In the genomic region with DNA sequence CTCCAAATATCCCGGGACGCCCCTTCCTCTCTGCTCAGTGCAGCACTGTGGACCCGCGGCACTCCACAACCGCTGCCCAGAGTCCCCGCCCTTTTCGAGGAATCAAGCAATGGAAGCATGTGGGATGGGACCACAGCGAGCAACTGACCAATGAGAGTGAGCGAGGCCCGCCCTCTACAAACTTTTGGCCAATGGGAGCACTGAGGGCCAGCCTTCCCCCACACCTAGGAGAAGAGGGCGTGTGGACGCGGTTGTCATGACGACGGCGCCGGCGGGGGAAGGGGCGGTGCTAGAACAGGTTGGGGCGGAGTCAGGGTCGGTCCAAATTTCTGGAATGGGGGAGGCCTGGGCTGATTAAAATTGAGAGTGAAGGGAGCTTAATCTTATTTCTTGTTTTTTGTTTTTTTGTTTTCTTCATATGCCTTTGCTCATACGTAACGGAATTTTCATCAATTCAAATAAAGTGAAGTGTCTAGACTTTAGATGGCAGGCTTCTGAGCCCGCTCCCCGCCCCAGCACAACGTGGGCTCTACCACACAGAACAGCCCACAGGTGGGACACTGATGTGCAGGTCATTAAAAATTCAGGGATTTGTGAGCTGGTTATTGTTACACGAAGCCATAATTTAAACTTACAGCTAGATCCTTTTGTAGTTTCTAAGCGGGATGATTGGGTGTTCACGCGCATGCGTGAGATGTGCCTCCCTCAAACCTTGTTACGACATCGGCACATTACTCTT, we compare ENCODE assay signal across 8 cellular contexts. TPM values are rescaled to one million over a fixed set of nuclear protein-coding genes. Genes with fewer than 3 reads are reported as not detected.
DNase-seq lines count a peak whose midpoint lies in the region; ATAC-seq and TF ChIP-seq lines count a peak whose summit lies in the region.

A gene (minus strand): TSS at position 84 of the 739 bp plus-strand sequence. CDS start 200 bp downstream, outside the sequence.

- H3K9me3 Mint-ChIP-seq in brain: peaks cover 0 to 3% (median 0%) of the 10 kb centered on the region in 5 experiments

- peaks cover 11% of the 10 kb centered on the region for H3K4me1 Mint-ChIP-seq in brain

- peaks cover 79% of the 10 kb centered on the region for H3K27me3 Mint-ChIP-seq in brain

- ATAC-seq in HG02885 (IDR thresholded peaks at IDR 0.05; ENCODE audit: poor library complexity, unreplicated experiment) (peak; percentile 78), HG03045 (IDR thresholded peaks at IDR 0.05; ENCODE audit: unreplicated experiment) (no peak)

- DNase-seq in GM04503 (ENCODE audit: low read depth) (peak; percentile 88), NCI-H1930 (lab: John Stamatoyannopoulos, UW) (peak; percentile 99), T-helper 22 cell (ENCODE audit: low read depth) (peak; percentile 41), hypothalamus (lab: John Stamatoyannopoulos, UW) (peak; percentile 16 to 96 (median 84)), retina (peak; percentile 98)

- peak within 1 kb of the TSS; percentile 28 to 92 (median 74) for H3K27ac Mint-ChIP-seq in brain

- H3K36me3 Mint-ChIP-seq in brain: no peaks in the 10 kb centered on the region

- peak within 1 kb of the TSS; percentile 86 to 91 (median 90) for H3K4me3 Mint-ChIP-seq in brain

- TF ChIP-seq CTCF in brain (conservative IDR thresholded peaks at IDR 0.05): no peak

RNA-seq across cellular contexts. Expression of the gene that starts here (rescaled TPM):
- 0.64 TPM for polyA plus RNA-seq in brain (ENCODE audit: insufficient read depth, low read depth, low replicate concordance)

Comparison
In these comparisons a context has a peak if more than half of its experiments do, and no peak if none do; other contexts are left out.
1. DNase-seq: peak in every context shown above with its lines; median percentile 99 in NCI-H1930; 98 in retina; 88 in GM04503; 84 in hypothalamus; 41 in T-helper 22 cell.